In the genomic region with DNA sequence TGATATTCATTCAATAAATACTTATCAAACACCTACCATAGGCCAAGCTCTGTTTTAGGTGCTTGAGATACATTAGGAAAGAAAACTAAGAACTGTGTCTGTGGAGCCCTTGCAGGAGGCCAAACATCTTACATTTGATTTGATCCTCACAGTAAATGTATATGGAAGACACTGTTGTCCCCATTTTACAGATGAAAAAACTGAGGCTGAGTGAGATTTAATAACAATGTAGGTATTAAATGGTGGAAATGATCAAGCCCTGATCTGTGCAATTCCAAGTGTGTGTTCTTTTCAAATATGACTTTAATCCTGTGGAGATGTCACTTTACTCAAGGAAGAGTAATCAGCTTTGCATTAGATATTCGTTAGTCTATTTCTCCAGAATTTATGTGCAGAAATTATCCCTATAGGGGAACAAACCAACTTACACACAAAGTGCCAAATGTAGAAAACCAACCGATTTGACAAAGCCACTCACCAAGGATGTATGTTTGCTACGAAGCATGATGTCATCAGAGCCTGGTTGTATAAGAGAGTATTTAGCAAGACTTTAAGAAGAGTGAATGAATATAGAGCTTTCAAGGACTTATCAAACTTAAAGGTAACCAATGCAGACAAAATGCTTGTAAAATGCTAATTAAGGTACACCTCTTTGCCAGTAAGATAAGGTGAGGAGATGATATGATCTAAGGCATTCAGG, we compare ENCODE assay signal across 23 cellular contexts.
DNase-seq lines count a peak whose midpoint lies in the region; ATAC-seq, FAIRE-seq and TF ChIP-seq lines count a peak whose summit lies in the region.
"Had no signal": no experiment of that assay in that cellular context is flagged by ENCODE, and none has a peak within 500 bp of the region (broad histone marks: within the 10 kb centered on the region; RNA-seq: fewer than 3 reads in every experiment).

No MANE protein-coding gene starts in this region.

- H3K36me3 ChIP-seq in HepG2 (replicated peaks in 1 of 2; ENCODE audit: control insufficient read depth in 1 of 2, insufficient read depth in 2 of 2, low read length in 2 of 2) (no peaks in the 10 kb centered on the region), right lobe of liver (no peaks in the 10 kb centered on the region), H1 (ENCODE audit: control insufficient read depth in 2 of 4, insufficient read depth in 4 of 4, low read length in 3 of 4) (no peaks in the 10 kb centered on the region)
- H3K36me3 ChIP-seq: BE2C; BLaER1 treated with 17β-estradiol and CSF1 and Interleukin-3, amounts not matched to agents 10 nM and 100 nM; HAP-1 had no signal

- ATAC-seq in HepG2 = no peak
- ATAC-seq in right lobe of liver = no peak
- ATAC-seq in HG02623 (IDR thresholded peaks at IDR 0.05; ENCODE audit: unreplicated experiment) = no peak
- ATAC-seq: A549 had no signal

- no peak overlapping the region for H3K4ac ChIP-seq in H1 (replicated peaks; ENCODE audit: insufficient read length, low read depth, low read length)

- H2BK12ac ChIP-seq in H1 (ENCODE audit: low read depth, low read length) = no peak overlapping the region

- no peak overlapping the region for H2BK20ac ChIP-seq in H1 (ENCODE audit: low read length)

- H2BK120ac ChIP-seq in H1 (replicated peaks; ENCODE audit: low read depth, low read length) = no peak overlapping the region

- peaks cover 0 to 12% of the 10 kb centered on the region in 2 experiments; a peak in 2 of 5 replicates for H3K27me3 ChIP-seq in HepG2 (ENCODE audit: control insufficient read depth in 1 of 2, insufficient read depth in 2 of 2, low read length in 2 of 2)
- no peaks in the 10 kb centered on the region for H3K27me3 ChIP-seq in right lobe of liver
- no peaks in the 10 kb centered on the region for H3K27me3 ChIP-seq in H1 (replicated peaks in 1 of 4; ENCODE audit: control insufficient read depth in 3 of 4, extremely low read depth in 1 of 4, insufficient read depth in 3 of 4, low read length in 3 of 4)
- H3K27me3 ChIP-seq: BE2C; BLaER1 treated with 17β-estradiol and CSF1 and Interleukin-3, amounts not matched to agents 10 nM and 100 nM had no signal

- CTCF ChIA-PET in HepG2 (lab: Yijun Ruan, JAX; ENCODE audit: low intra/inter-chr PET ratio, low total read pairs) (no interaction called here), H1 (lab: Charles Lee; ENCODE audit: partially characterized antibody) (interaction anchor here (0.6 to 4.1 kb wide), 12 partner anchors 8 to 293 kb away, joined by 3 to 27 read pairs (median 4); no protein-coding TSS in a partner anchor)

- in situ Hi-C loops in HepG2 (cut with HindIII; ENCODE audit: extremely low pct_ligation_motif_present, low pct_unique_long_range_greater_than_20kb) = loop anchor here (10.0 kb wide), 2 partner anchors 187 to 297 kb away; no protein-coding TSS in a partner anchor

- BruUV-seq in HepG2 (replicated peaks; lab: Mats Ljungman, UMichigan) = no TSS peak

- FAIRE-seq in HepG2 (lab: Jason Lieb, UNC) (no peak), H1 (lab: Jason Lieb, UNC) (no peak), GM19239 (lab: Jason Lieb, UNC) (no peak)
- FAIRE-seq: A549, GM12891, GM18507, H54 had no signal

- H2AFZ ChIP-seq in HepG2 (ENCODE audit: low read length) (no peak overlapping the region), H1 (ENCODE audit: low read length) (no peak overlapping the region)

- POLR2A ChIA-PET in HepG2 (lab: Yijun Ruan, JAX) = no interaction called here
- POLR2A ChIA-PET in H1 (lab: Charles Lee; ENCODE audit: partially characterized antibody) = no interaction called here

- H3K9ac ChIP-seq in HepG2 (ENCODE audit: insufficient read depth, low read depth, low read length) = no peak overlapping the region
- no peak overlapping the region for H3K9ac ChIP-seq in H1 (replicated peaks in 1 of 4; ENCODE audit: extremely low read depth in 1 of 4, low read depth in 3 of 4, low read length in 3 of 4)
- H3K9ac ChIP-seq: BLaER1 treated with 17β-estradiol and CSF1 and Interleukin-3, amounts not matched to agents 10 nM and 100 nM had no signal

- H3K18ac ChIP-seq in H1 (ENCODE audit: extremely low read depth, low read length) = no peak overlapping the region

- TF ChIP-seq EP300 in HepG2 (IDR thresholded peaks at IDR 0.05; ENCODE audit: low read depth in 2 of 2, low read length in 2 of 2) (no peak), HepG2 (CRISPR knock-in tag; IDR thresholded peaks at IDR 0.05; ENCODE audit: borderline replicate concordance) (no peak), H1 (IDR thresholded peaks at IDR 0.05; ENCODE audit: borderline replicate concordance in 1 of 2, low read depth in 2 of 2, low read length in 2 of 2) (no peak)

- no peak for TF ChIP-seq RAD21 in HepG2 (CRISPR knock-in tag; IDR thresholded peaks at IDR 0.05)
- TF ChIP-seq RAD21 in H1 (IDR thresholded peaks at IDR 0.05 in 1 of 2, conservative IDR thresholded peaks at IDR 0.05 in 1 of 2; ENCODE audit: low read depth in 2 of 2, low read length in 2 of 2) = no peak

- TF ChIP-seq CTCF in HepG2 (CRISPR knock-in tag; IDR thresholded peaks at IDR 0.05) (no peak), right lobe of liver (IDR thresholded peaks at IDR 0.05) (no peak), H1 (IDR thresholded peaks at IDR 0.05; ENCODE audit: control extremely low read depth in 1 of 3, insufficient read depth in 1 of 3, low read depth in 1 of 3, low read length in 3 of 3) (no peak)

- H3K79me1 ChIP-seq in H1 (ENCODE audit: low read depth, low read length) = no peaks in the 10 kb centered on the region

- no peak overlapping the region for H3K56ac ChIP-seq in H1 (replicated peaks; ENCODE audit: insufficient read length, low read depth, low read length)

- no peak overlapping the region for H2BK5ac ChIP-seq in H1 (ENCODE audit: low read depth, low read length)

- 0 out of 2 replicates have a peak, but pooled peaks cover 3% of the 10 kb centered on the region for H3K23me2 ChIP-seq in H1 (ENCODE audit: low read depth, low read length)

- DNase-seq in HepG2 (ENCODE audit: low spot score) = no peak
- no peak for DNase-seq in right lobe of liver
- DNase-seq in NCI-H446 treated with DMSO at 0.1 percent for 48 hours (lab: John Stamatoyannopoulos, UW) = peak; percentile 91
- DNase-seq in H1 (ENCODE audit: low read depth in 1 of 2, low spot score in 2 of 2) = no peak
- DNase-seq in iris pigment epithelial cell (ENCODE audit: low read depth) = peak; percentile 2
- DNase-seq in activated effector memory CD4-positive, alpha-beta T cell treated with Interleukin-2 at 50 U/mL for 16 hours = no peak
- DNase-seq in GM19239 (ENCODE audit: insufficient read length, low spot score) = no peak
- DNase-seq: 8988T; ACHN; AML-193; BE2C; CD4-positive, alpha-beta T cell; CD8-positive, alpha-beta memory T cell; DMS53; GF-D8 had no signal

- no peak overlapping the region for H4K91ac ChIP-seq in H1 (replicated peaks; ENCODE audit: insufficient read length, low read length)

- H4K5ac ChIP-seq in H1 (ENCODE audit: insufficient read length, low read depth, low read length) = no peak overlapping the region

- H2BK15ac ChIP-seq in H1 (ENCODE audit: low read length) = no peak overlapping the region

- no peaks in the 10 kb centered on the region for H3K79me2 ChIP-seq in HepG2 (ENCODE audit: insufficient read depth, low read length)
- no peaks in the 10 kb centered on the region for H3K79me2 ChIP-seq in H1 (ENCODE audit: control insufficient read depth in 1 of 2, insufficient read depth in 2 of 2, low read length in 2 of 2)

- H3K23ac ChIP-seq in H1 (ENCODE audit: insufficient read length) = no peak overlapping the region

- TF ChIP-seq POLR2A in HepG2 (IDR thresholded peaks at IDR 0.05; ENCODE audit: insufficient read depth in 1 of 2, low read depth in 2 of 2, low read length in 2 of 2) (no peak), right lobe of liver (IDR thresholded peaks at IDR 0.05) (no peak), H1 (IDR thresholded peaks at IDR 0.05; ENCODE audit: control extremely low read depth in 1 of 2, low read depth in 2 of 2, low read length in 2 of 2) (no peak)

- H3K27ac ChIP-seq in HepG2 (ENCODE audit: extremely low read length, insufficient read depth, low read length) = no peak overlapping the region
- no peak overlapping the region for H3K27ac ChIP-seq in right lobe of liver
- H3K27ac ChIP-seq in H1 (ENCODE audit: low read depth, low read length) = no peak overlapping the region
- H3K27ac ChIP-seq: A549; BLaER1 treated with 17β-estradiol and CSF1 and Interleukin-3, amounts not matched to agents 10 nM and 100 nM had no signal

- no peak overlapping the region for H4K8ac ChIP-seq in H1 (ENCODE audit: extremely low read depth, insufficient read depth, low read length)

- H3K9me3 ChIP-seq in HepG2 (ENCODE audit: low read length) (no peaks in the 10 kb centered on the region), right lobe of liver (no peaks in the 10 kb centered on the region), H1 (ENCODE audit: insufficient read depth in 2 of 2, low read depth in 1 of 2, low read length in 1 of 2) (no peaks in the 10 kb centered on the region)
- H3K9me3 ChIP-seq: A549; BE2C; BLaER1 treated with 17β-estradiol and CSF1 and Interleukin-3, amounts not matched to agents 10 nM and 100 nM; HAP-1 had no signal

- H3K4me1 ChIP-seq in HepG2 (ENCODE audit: insufficient read depth, low read length) (peaks cover 11% of the 10 kb centered on the region), right lobe of liver (no peaks in the 10 kb centered on the region), H1 (replicated peaks in 1 of 4; ENCODE audit: control insufficient read depth in 3 of 4, insufficient read depth in 4 of 4, low read length in 3 of 4) (peaks cover 6 to 15% (median 11%) of the 10 kb centered on the region in 4 experiments)
- H3K4me1 ChIP-seq: BE2C; BLaER1 treated with 17β-estradiol and CSF1 and Interleukin-3, amounts not matched to agents 10 nM and 100 nM had no signal

- intact Hi-C loops in HepG2 (cut with micrococcal nuclease; ENCODE audit: unreplicated experiment) (loop anchor here (10.0 kb wide), 1 partner anchor 97 kb away; no protein-coding TSS in a partner anchor), right lobe of liver (cut with DNase I) (loop anchor here in 1 of 2 donors (5.0 kb wide), 1 partner anchor 299 kb away; no protein-coding TSS in a partner anchor)

- no peaks in the 10 kb centered on the region for H4K20me1 ChIP-seq in HepG2 (ENCODE audit: insufficient read depth, low read length)
- no peaks in the 10 kb centered on the region for H4K20me1 ChIP-seq in H1 (replicated peaks in 1 of 2; ENCODE audit: control insufficient read depth in 1 of 2, insufficient read depth in 2 of 2, low read length in 2 of 2)
- H4K20me1 ChIP-seq: BLaER1 treated with 17β-estradiol and CSF1 and Interleukin-3, amounts not matched to agents 10 nM and 100 nM had no signal

- H2AK5ac ChIP-seq in H1 (ENCODE audit: low read depth, low read length) = no peak overlapping the region

- H3K14ac ChIP-seq in H1 (ENCODE audit: insufficient read length) = no peak overlapping the region

- 17% methylated on average over 3 of the region's 3 CpGs for WGBS in HepG2 (ENCODE audit: low lambda C conversion rate)
- WGBS in right lobe of liver (ENCODE audit: insufficient coverage, low coverage, low lambda C conversion rate, missing lambda C conversion rate) = 62% methylated on average over 3 of the region's 3 CpGs
- WGBS in H1 (ENCODE audit: extremely low coverage in 1 of 2, insufficient coverage in 1 of 2, insufficient read length in 1 of 2, insufficient replicate concordance in 2 of 2, low coverage in 1 of 2, low lambda C conversion rate in 2 of 2, missing lambda C conversion rate in 1 of 2), 2 experiments = 93% methylated on average over 3 of the region's 3 CpGs; no CpG with 5 or more reads in 1 of the 2 experiments

- H3K4me3 ChIP-seq in HepG2 (replicated peaks in 1 of 3; ENCODE audit: insufficient read depth in 1 of 3, low read depth in 2 of 3, low read length in 3 of 3) = no peak overlapping the region
- H3K4me3 ChIP-seq in right lobe of liver = no peak overlapping the region
- H3K4me3 ChIP-seq in H1 (ENCODE audit: extremely low read depth in 1 of 4, insufficient read depth in 2 of 4, low read depth in 3 of 4, low read length in 4 of 4) = no peak overlapping the region
- H3K4me3 ChIP-seq: A549; BLaER1 treated with 17β-estradiol and CSF1 and Interleukin-3, amounts not matched to agents 10 nM and 100 nM; GM23338; HAP-1 had no signal

- no peak overlapping the region for H3K4me2 ChIP-seq in HepG2 (ENCODE audit: low read depth, low read length)
- no peak overlapping the region for H3K4me2 ChIP-seq in H1 (ENCODE audit: insufficient read depth in 1 of 2, low read depth in 2 of 2, low read length in 2 of 2)
- H3K4me2 ChIP-seq: A549; BLaER1 treated with 17β-estradiol and CSF1 and Interleukin-3, amounts not matched to agents 10 nM and 100 nM; GM23338 had no signal

Comparison
In these comparisons a context has a peak if more than half of its experiments do, and no peak if none do; other contexts are left out.
1. DNase-seq: peak in NCI-H446 treated with DMSO at 0.1 percent for 48 hours (single experiment) and iris pigment epithelial cell (single experiment); none in HepG2 (single experiment), right lobe of liver (0 of 3), H1 (0 of 2), activated effector memory CD4-positive, alpha-beta T cell treated with Interleukin-2 at 50 U/mL for 16 hours (single experiment) and GM19239 (single experiment).
2. Of the 41 proteins assayed by ChIP-seq in both HepG2 and H1: peak only in HepG2: none; only in H1: KDM1A; in both: none; in neither: 40.